23 cellular contexts compared by ENCODE assay signal in the genomic region with DNA sequence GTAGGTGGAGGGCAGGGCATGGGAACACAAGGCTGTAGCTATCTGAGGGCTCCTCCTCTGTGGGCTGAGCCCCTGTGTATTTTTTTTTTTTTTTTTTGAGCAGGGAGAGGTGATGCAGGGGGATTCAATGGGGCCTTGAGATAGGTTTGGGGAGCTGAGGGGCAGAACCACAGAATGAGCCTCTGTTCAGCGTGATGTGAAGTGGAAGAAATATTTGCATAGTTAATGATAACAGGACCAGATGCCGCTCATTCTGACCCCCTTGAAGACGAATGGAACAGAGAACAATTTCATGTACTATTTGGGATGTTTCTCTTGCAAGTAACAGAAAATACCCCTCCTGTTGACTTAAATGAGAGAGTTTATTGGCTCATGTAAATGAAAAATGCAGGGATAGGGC.
A peak's percentile ranks its signal among the peaks of the same experiment; 100 is the strongest.
DNase-seq lines count a peak whose midpoint lies in the region; ATAC-seq, FAIRE-seq and TF ChIP-seq lines count a peak whose summit lies in the region.
"Had no signal": no experiment of that assay in that cellular context is flagged by ENCODE, and none has a peak within 500 bp of the region (broad histone marks: within the 10 kb centered on the region; RNA-seq: fewer than 3 reads in every experiment).

No MANE protein-coding gene starts in this region.

- H3K9me3 ChIP-seq in GM12878 (replicated peaks; ENCODE audit: control insufficient read depth, insufficient read depth, low read length) (no peaks in the 10 kb centered on the region), ovary (no peaks in the 10 kb centered on the region), esophagus muscularis mucosa (no peaks in the 10 kb centered on the region)
- H3K9me3 ChIP-seq: heart right ventricle had no signal

- intact Hi-C loops in GM12878 (cut with micrococcal nuclease; ENCODE audit: unreplicated experiment) = loop anchor here (10.0 kb wide), 1 partner anchor 258 kb away; no protein-coding TSS in a partner anchor
- intact Hi-C loops in ovary (cut with DNase I) = no loop called here
- intact Hi-C loops in esophagus muscularis mucosa (cut with DNase I) = no loop called here

- no peaks in the 10 kb centered on the region for H3K79me2 ChIP-seq in GM12878 (ENCODE audit: control insufficient read depth, insufficient read depth, low read length)
- H3K79me2 ChIP-seq: parathyroid adenoma had no signal

- CTCF ChIA-PET in GM12878 (lab: Yijun Ruan, JAX) = interaction anchor here (0.7 to 5.0 kb wide), 3 partner anchors 24 to 50 kb away, joined by 3 to 16 read pairs (median 4); no protein-coding TSS in a partner anchor

- H3K4me3 ChIP-seq in GM12878 (no peak overlapping the region), ovary (no peak overlapping the region), esophagus muscularis mucosa (no peak overlapping the region)
- H3K4me3 ChIP-seq: GM23338, heart right ventricle, K562 had no signal

- no peak for FAIRE-seq in GM12878 (lab: Jason Lieb, UNC)
- FAIRE-seq: K562 had no signal

- no peak overlapping the region for H3K9ac ChIP-seq in GM12878 (ENCODE audit: control insufficient read depth, insufficient read depth, low read length)
- H3K9ac ChIP-seq: parathyroid adenoma had no signal

- H3K27me3 ChIP-seq in GM12878 (replicated peaks in 1 of 2; ENCODE audit: control insufficient read depth in 2 of 2, insufficient read depth in 2 of 2, low read length in 1 of 2) (no peaks in the 10 kb centered on the region; a peak in 1 of 4 replicates), ovary (no peaks in the 10 kb centered on the region), esophagus muscularis mucosa (peaks cover 0 to 27% (median 0%) of the 10 kb centered on the region in 4 donors)

- H3K36me3 ChIP-seq in GM12878 (ENCODE audit: control insufficient read depth in 2 of 2, insufficient read depth in 2 of 2, low read length in 1 of 2) = no peaks in the 10 kb centered on the region
- H3K36me3 ChIP-seq in ovary = no peaks in the 10 kb centered on the region
- H3K36me3 ChIP-seq in esophagus muscularis mucosa = no peaks in the 10 kb centered on the region
- H3K36me3 ChIP-seq: heart right ventricle had no signal

- H3K4me2 ChIP-seq in GM12878 (ENCODE audit: control insufficient read depth, insufficient read depth) = no peak overlapping the region
- H3K4me2 ChIP-seq: GM23338 had no signal

- in situ Hi-C loops in GM12878 (cut with MboI) = no loop called here

- no peak overlapping the region for H3K27ac ChIP-seq in GM12878 (ENCODE audit: control insufficient read depth, insufficient read depth)
- H3K27ac ChIP-seq in ovary = no peak overlapping the region
- no peak overlapping the region for H3K27ac ChIP-seq in esophagus muscularis mucosa (replicated peaks in 1 of 4)
- H3K27ac ChIP-seq: heart right ventricle, HL-60, parathyroid adenoma had no signal

- TF ChIP-seq RAD21 in GM12878 (IDR thresholded peaks at IDR 0.05; ENCODE audit: insufficient read depth, low read depth, low read length) = no peak

- no peak for TF ChIP-seq POLR2A in GM12878 (IDR thresholded peaks at IDR 0.05; ENCODE audit: low read depth, low read length)
- no peak for TF ChIP-seq POLR2A in ovary (IDR thresholded peaks at IDR 0.05)
- no peak for TF ChIP-seq POLR2A in esophagus muscularis mucosa (IDR thresholded peaks at IDR 0.05; ENCODE audit: low read depth)

- RAD21 ChIA-PET in GM12878 (lab: Charles Lee; ENCODE audit: unreplicated experiment) = interaction anchor here (1.3 kb wide), 1 partner anchor 22 kb away, joined by 3 read pairs; no protein-coding TSS in a partner anchor

- SMC1A ChIA-PET in GM12878 (lab: Charles Lee; ENCODE audit: uncharacterized antibody, unreplicated experiment) = interaction anchor here (0.5 to 2.2 kb wide), 8 partner anchors 12 to 101 kb away, joined by 3 to 7 read pairs (median 3); no protein-coding TSS in a partner anchor

- POLR2A ChIA-PET in GM12878 (lab: Charles Lee) = no interaction called here

- TF ChIP-seq EP300 in GM12878 (IDR thresholded peaks at IDR 0.05; ENCODE audit: borderline replicate concordance in 1 of 2, control insufficient read depth in 1 of 2, low read depth in 2 of 2, low read length in 2 of 2) (no peak), ovary (IDR thresholded peaks at IDR 0.05) (no peak), esophagus muscularis mucosa (IDR thresholded peaks at IDR 0.05) (no peak)

- H4K20me1 ChIP-seq in GM12878 (ENCODE audit: control insufficient read depth, insufficient read depth) = no peaks in the 10 kb centered on the region

- BruUV-seq in GM12878 (replicated peaks; lab: Mats Ljungman, UMichigan) = no TSS peak

- no peak for DNase-seq in GM12878 (ENCODE audit: low read depth, low spot score)
- DNase-seq in activated CD8-positive, alpha-beta memory T cell treated with anti-CD3 and anti-CD28 coated beads for 24 hours = no peak
- DNase-seq in ovary = no peak
- no peak for DNase-seq in esophagus muscularis mucosa (ENCODE audit: extremely low spot score)
- DNase-seq: activated CD4-positive, alpha-beta T cell treated with anti-CD3 and anti-CD28 coated beads, Interleukin-2, amount 10 ng/mL, durations not matched to agents 24 days and 14 days; activated naive CD4-positive, alpha-beta T cell treated with Interleukin-2 at 50 U/mL for 16 hours; anterior cingulate cortex; endodermal cell; heart right ventricle; mammary epithelial cell; naive B cell; NCI-H1092; stimulated activated CD4-positive, alpha-beta T cell treated with anti-CD3 and anti-CD28 coated beads, Interleukin-4, amount 100 ng/mL, for 1 hour; substantia nigra had no signal

- TF ChIP-seq CTCF in GM12878 (IDR thresholded peaks at IDR 0.05 in 2 of 3, conservative IDR thresholded peaks at IDR 0.05 in 1 of 3; ENCODE audit: control insufficient read depth in 2 of 3, extremely low read depth in 1 of 3, insufficient read depth in 1 of 3, low read depth in 3 of 3, low read length in 3 of 3) = no peak
- no peak for TF ChIP-seq CTCF in ovary (IDR thresholded peaks at IDR 0.05)
- TF ChIP-seq CTCF in esophagus muscularis mucosa (IDR thresholded peaks at IDR 0.05) = no peak

- WGBS in GM12878 (ENCODE audit: insufficient coverage, insufficient replicate concordance, low lambda C conversion rate, missing lambda C conversion rate) = 0% methylated on average over 3 of the region's 3 CpGs
- WGBS in ovary, 3 donors = 63 to 91% (median 67%) methylated on average over 3 of the region's 3 CpGs
- 81% methylated on average over 3 of the region's 3 CpGs for WGBS in esophagus muscularis mucosa

- ATAC-seq in GM19023 (IDR thresholded peaks at IDR 0.05; ENCODE audit: unreplicated experiment) (peak; percentile 85), GM21619 (IDR thresholded peaks at IDR 0.05; ENCODE audit: unreplicated experiment) (peak; percentile 88), HG03139 (IDR thresholded peaks at IDR 0.05; ENCODE audit: unreplicated experiment) (peak; percentile 88), GM12878 (peak; percentile 77)
- ATAC-seq: GM23338, heart right ventricle, K562, Panc1, SK-N-SH treated with all-trans-retinoic acid at 6 μM for 48 hours had no signal

- H2AFZ ChIP-seq in GM12878 (ENCODE audit: control insufficient read depth, low read depth, low read length) = no peak overlapping the region
- H2AFZ ChIP-seq: GM23338, parathyroid adenoma had no signal

- H3K4me1 ChIP-seq in GM12878 (ENCODE audit: control insufficient read depth, insufficient read depth, low read length) (no peaks in the 10 kb centered on the region), ovary (ENCODE audit: insufficient read depth) (no peaks in the 10 kb centered on the region), esophagus muscularis mucosa (peaks cover 0 to 3% (median 0%) of the 10 kb centered on the region in 4 donors)
- H3K4me1 ChIP-seq: heart right ventricle, parathyroid adenoma had no signal

TF ChIP-seq in GM12878, 131 proteins besides CTCF, POLR2A, EP300 and RAD21:
- TF ChIP-seq, protein P1, sequence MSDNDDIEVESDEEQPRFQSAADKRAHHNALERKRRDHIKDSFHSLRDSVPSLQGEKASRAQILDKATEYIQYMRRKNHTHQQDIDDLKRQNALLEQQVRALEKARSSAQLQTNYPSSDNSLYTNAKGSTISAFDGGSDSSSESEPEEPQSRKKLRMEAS (IDR thresholded peaks at IDR 0.05; ENCODE audit: low read depth, low read length) = no peak
- TF ChIP-seq ZNF384 (IDR thresholded peaks at IDR 0.05; ENCODE audit: borderline replicate concordance, low read depth, low read length) = 0 out of 2 replicates have a peak, but pooled peaks have one; percentile 12
- TF ChIP-seq, protein P2, sequence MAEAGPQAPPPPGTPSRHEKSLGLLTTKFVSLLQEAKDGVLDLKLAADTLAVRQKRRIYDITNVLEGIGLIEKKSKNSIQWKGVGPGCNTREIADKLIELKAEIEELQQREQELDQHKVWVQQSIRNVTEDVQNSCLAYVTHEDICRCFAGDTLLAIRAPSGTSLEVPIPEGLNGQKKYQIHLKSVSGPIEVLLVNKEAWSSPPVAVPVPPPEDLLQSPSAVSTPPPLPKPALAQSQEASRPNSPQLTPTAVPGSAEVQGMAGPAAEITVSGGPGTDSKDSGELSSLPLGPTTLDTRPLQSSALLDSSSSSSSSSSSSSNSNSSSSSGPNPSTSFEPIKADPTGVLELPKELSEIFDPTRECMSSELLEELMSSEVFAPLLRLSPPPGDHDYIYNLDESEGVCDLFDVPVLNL (IDR thresholded peaks at IDR 0.05; ENCODE audit: low read depth, low read length) = no peak
- TF ChIP-seq NFYA (IDR thresholded peaks at IDR 0.05; ENCODE audit: borderline replicate concordance, low read depth, low read length) = no peak
- no peak for TF ChIP-seq EED (IDR thresholded peaks at IDR 0.05; ENCODE audit: low read depth)
- TF ChIP-seq KAT2A (conservative IDR thresholded peaks at IDR 0.05; ENCODE audit: control insufficient read depth, low read depth, low read length) = no peak
- TF ChIP-seq, protein P3, sequence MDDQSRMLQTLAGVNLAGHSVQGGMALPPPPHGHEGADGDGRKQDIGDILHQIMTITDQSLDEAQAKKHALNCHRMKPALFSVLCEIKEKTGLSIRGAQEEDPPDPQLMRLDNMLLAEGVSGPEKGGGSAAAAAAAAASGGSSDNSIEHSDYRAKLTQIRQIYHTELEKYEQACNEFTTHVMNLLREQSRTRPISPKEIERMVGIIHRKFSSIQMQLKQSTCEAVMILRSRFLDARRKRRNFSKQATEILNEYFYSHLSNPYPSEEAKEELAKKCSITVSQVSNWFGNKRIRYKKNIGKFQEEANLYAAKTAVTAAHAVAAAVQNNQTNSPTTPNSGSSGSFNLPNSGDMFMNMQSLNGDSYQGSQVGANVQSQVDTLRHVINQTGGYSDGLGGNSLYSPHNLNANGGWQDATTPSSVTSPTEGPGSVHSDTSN (IDR thresholded peaks at IDR 0.05; ENCODE audit: insufficient replicate concordance, low read depth, low read length) = no peak
